In genomic region chr1:108524676-108525075, GRCh38 we compare ENCODE assay signal across 26 cellular contexts.
"Had no signal": no experiment of that assay in that cellular context is flagged by ENCODE, and none has a peak within 500 bp of the region (broad histone marks: within the 10 kb centered on the region; RNA-seq: fewer than 3 reads in every experiment).

No MANE protein-coding gene starts in this region.

- DNase-seq: cortex of kidney; effector CD8-positive, alpha-beta T cell; effector memory CD8-positive, alpha-beta T cell; endodermal cell; esophagus squamous epithelium; foreskin fibroblast; foreskin melanocyte; gastrocnemius medialis; glutamatergic neuron; head of caudate nucleus; heart right ventricle; hippocampal formation; left cardiac atrium; left lung; left ventricle myocardium superior; lower lobe of right lung; mesenchymal stem cell; mucosa of descending colon; naive B cell; naive thymus-derived CD8-positive, alpha-beta T cell had no signal

- FAIRE-seq: endometrium, islet of Langerhans, keratinocyte had no signal

- H3K4me1 Mint-ChIP-seq: endodermal cell; naive B cell; naive thymus-derived CD8-positive, alpha-beta T cell had no signal

- H3K36me3 ChIP-seq: esophagus squamous epithelium, gastrocnemius medialis, heart right ventricle, left lung, lower lobe of right lung had no signal

- H3K36me3 Mint-ChIP-seq: mesothelial cell of epicardium had no signal

- H3K27ac Mint-ChIP-seq: dendritic cell treated with granulocyte-macrophage colony-stimulating factor and Interleukin-4, amounts not matched to agents 40 ng/mL and 50 ng/mL, for 4 days; effector memory CD8-positive, alpha-beta T cell; endodermal cell; mesothelial cell of epicardium; naive B cell; naive thymus-derived CD8-positive, alpha-beta T cell had no signal

- H3K27me3 ChIP-seq: gastrocnemius medialis, left lung had no signal

- H3K27ac ChIP-seq: epithelial cell of prostate, esophagus squamous epithelium, gastrocnemius medialis, heart right ventricle, left lung, lower lobe of right lung had no signal

- H3K4me3 ChIP-seq: esophagus squamous epithelium, gastrocnemius medialis, heart right ventricle, left lung, lower lobe of right lung, mucosa of descending colon had no signal

- H3K9me3 ChIP-seq: gastrocnemius medialis, lower lobe of right lung, mucosa of descending colon had no signal

- H3K4me3 Mint-ChIP-seq: dendritic cell treated with granulocyte-macrophage colony-stimulating factor and Interleukin-4, amounts not matched to agents 40 ng/mL and 50 ng/mL, for 4 days; effector memory CD8-positive, alpha-beta T cell; endodermal cell; mesothelial cell of epicardium; naive B cell; naive thymus-derived CD8-positive, alpha-beta T cell had no signal
